Comparison of ENCODE assay signal across 6 cellular contexts in genomic region chr2:218703341-218703740, GRCh38.
"Had no signal": no experiment of that assay in that cellular context is flagged by ENCODE, and none has a peak within 500 bp of the region (broad histone marks: within the 10 kb centered on the region; RNA-seq: fewer than 3 reads in every experiment).

No MANE protein-coding gene starts in this region.

- DNase-seq: GM23248, H9, HCEC 1CT had no signal

- H3K27ac Mint-ChIP-seq: H9, IgD-negative memory B cell had no signal

- ATAC-seq: HepG2 had no signal

- H3K4me3 Mint-ChIP-seq: H9, IgD-negative memory B cell had no signal

- H3K4me3 ChIP-seq: GM23248 had no signal

- H3K9me3 Mint-ChIP-seq: IgD-negative memory B cell had no signal

- H3K27ac ChIP-seq: GM23248, HL-60 had no signal
